ENCODE assay signal across 13 cellular contexts in genomic region chr17:1904273-1905052, GRCh38.
DNase-seq lines count a peak whose midpoint lies in the region; ATAC-seq and TF ChIP-seq lines count a peak whose summit lies in the region.
"Had no signal": no experiment of that assay in that cellular context is flagged by ENCODE, and none has a peak within 500 bp of the region (broad histone marks: within the 10 kb centered on the region; RNA-seq: fewer than 3 reads in every experiment).

No MANE protein-coding gene starts in this region.

- H3K27me3 Mint-ChIP-seq in brain = peaks cover 3% of the 10 kb centered on the region
- peaks cover 36% of the 10 kb centered on the region for H3K27me3 Mint-ChIP-seq in activated T-helper 17 cell treated with anti-CD3 and anti-CD28 coated beads, Interleukin-2, amount 50 U/mL, for 72 hours

- peak overlapping the region; percentile 65 to 83 (median 79) for H3K4me3 Mint-ChIP-seq in brain
- no peak overlapping the region for H3K4me3 Mint-ChIP-seq in activated T-helper 17 cell treated with anti-CD3 and anti-CD28 coated beads, Interleukin-2, amount 50 U/mL, for 72 hours
- H3K4me3 Mint-ChIP-seq: activated naive CD4-positive, alpha-beta T cell treated with anti-CD3 and anti-CD28 coated beads, Interleukin-2, amount 10 ng/mL, durations not matched to agents 7 days and 5 days; CD4-positive, alpha-beta T cell had no signal

- no peak overlapping the region for H2AFZ ChIP-seq in osteoblast (ENCODE audit: low read length)

- H3K9me3 ChIP-seq in osteoblast (ENCODE audit: low read depth, low read length) = no peaks in the 10 kb centered on the region
- H3K9me3 ChIP-seq: testis had no signal

- H3K4me2 ChIP-seq in osteoblast (ENCODE audit: insufficient read depth, low read length) = no peak overlapping the region

- DNase-seq in NCI-H1417 (lab: John Stamatoyannopoulos, UW) (peak; percentile 26 to 65 (median 47)), NCI-H1417 treated with DMSO at 0.1 percent for 48 hours (lab: John Stamatoyannopoulos, UW) (no peak), NCI-H1436 treated with DMSO at 0.1 percent for 48 hours (lab: John Stamatoyannopoulos, UW) (peak; percentile 43), osteoblast (ENCODE audit: insufficient read length, low spot score, missing footprints) (peak; percentile 50), epidermal melanocyte (ENCODE audit: insufficient read length, low spot score) (no peak)
- DNase-seq: activated naive CD4-positive, alpha-beta T cell treated with anti-CD3 and anti-CD28 coated beads, Interleukin-2, amount 10 ng/mL, durations not matched to agents 7 days and 5 days; CD4-positive, alpha-beta T cell; EL; testis had no signal

- no peaks in the 10 kb centered on the region for H3K36me3 Mint-ChIP-seq in brain
- peaks cover 4% of the 10 kb centered on the region for H3K36me3 Mint-ChIP-seq in activated T-helper 17 cell treated with anti-CD3 and anti-CD28 coated beads, Interleukin-2, amount 50 U/mL, for 72 hours (ENCODE audit: low read depth)

- H4K20me1 ChIP-seq in osteoblast (ENCODE audit: insufficient read depth, low read length) = no peaks in the 10 kb centered on the region

- peak overlapping the region; percentile 67 to 93 (median 89) for H3K27ac Mint-ChIP-seq in brain
- no peak overlapping the region for H3K27ac Mint-ChIP-seq in activated T-helper 17 cell treated with anti-CD3 and anti-CD28 coated beads, Interleukin-2, amount 50 U/mL, for 72 hours
- H3K27ac Mint-ChIP-seq: activated naive CD4-positive, alpha-beta T cell treated with anti-CD3 and anti-CD28 coated beads, Interleukin-2, amount 10 ng/mL, durations not matched to agents 7 days and 5 days; CD4-positive, alpha-beta T cell had no signal

- H3K4me3 ChIP-seq in osteoblast (ENCODE audit: insufficient read depth, low read length) = no peak overlapping the region
- H3K4me3 ChIP-seq: testis had no signal

- TF ChIP-seq CTCF in brain (conservative IDR thresholded peaks at IDR 0.05) (no peak), osteoblast (IDR thresholded peaks at IDR 0.05; ENCODE audit: extremely low read depth, low read depth, low read length) (no peak)

- H3K9me3 Mint-ChIP-seq in brain = peaks cover 0 to 2% (median 0%) of the 10 kb centered on the region in 5 experiments
- no peaks in the 10 kb centered on the region for H3K9me3 Mint-ChIP-seq in activated T-helper 17 cell treated with anti-CD3 and anti-CD28 coated beads, Interleukin-2, amount 50 U/mL, for 72 hours
- H3K9me3 Mint-ChIP-seq: activated naive CD4-positive, alpha-beta T cell treated with anti-CD3 and anti-CD28 coated beads, Interleukin-2, amount 10 ng/mL, durations not matched to agents 7 days and 5 days; CD4-positive, alpha-beta T cell had no signal

- peaks cover 52% of the 10 kb centered on the region for H3K27me3 ChIP-seq in osteoblast (ENCODE audit: insufficient read depth, low read length)
- H3K27me3 ChIP-seq: testis had no signal

- H3K4me1 ChIP-seq in osteoblast (ENCODE audit: insufficient read depth, low read length) = peaks cover 9% of the 10 kb centered on the region
- H3K4me1 ChIP-seq: testis had no signal

- H3K27ac ChIP-seq in osteoblast (ENCODE audit: low read depth, low read length) = no peak overlapping the region
- H3K27ac ChIP-seq: testis had no signal

- ATAC-seq in GM18907 (IDR thresholded peaks at IDR 0.05; ENCODE audit: unreplicated experiment) = no peak
- no peak for ATAC-seq in activated T-helper 17 cell treated with anti-CD3 and anti-CD28 coated beads, Interleukin-2, amount 50 U/mL, for 72 hours (replicated peaks)
- ATAC-seq: activated CD4-positive, CD25-positive, alpha-beta regulatory T cell treated with anti-CD3 and anti-CD28 coated beads, Interleukin-2, amount 50 U/mL, for 24 hours had no signal

- H3K4me1 Mint-ChIP-seq in brain = peaks cover 62% of the 10 kb centered on the region
- H3K4me1 Mint-ChIP-seq in activated T-helper 17 cell treated with anti-CD3 and anti-CD28 coated beads, Interleukin-2, amount 50 U/mL, for 72 hours = no peaks in the 10 kb centered on the region

- no peaks in the 10 kb centered on the region for H3K36me3 ChIP-seq in osteoblast (ENCODE audit: insufficient read depth, low read length)

- H3K79me2 ChIP-seq in osteoblast (ENCODE audit: insufficient read depth, low read length) = no peaks in the 10 kb centered on the region

Comparison
In these comparisons a context has a peak if more than half of its experiments do, and no peak if none do; other contexts are left out.
1. DNase-seq: peak in NCI-H1417 (3 of 3), NCI-H1436 treated with DMSO at 0.1 percent for 48 hours (single experiment) and osteoblast (single experiment); none in NCI-H1417 treated with DMSO at 0.1 percent for 48 hours (single experiment) and epidermal melanocyte (single experiment).